In genomic region chr9:92242779-92243136, GRCh38 we compare ENCODE assay signal across 23 cellular contexts. TPM values are rescaled to one million over a fixed set of nuclear protein-coding genes. Genes with fewer than 3 reads are reported as not detected.
DNase-seq lines count a peak whose midpoint lies in the region; ATAC-seq and TF ChIP-seq lines count a peak whose summit lies in the region.
"Had no signal": no experiment of that assay in that cellular context is flagged by ENCODE, and none has a peak within 500 bp of the region (broad histone marks: within the 10 kb centered on the region; RNA-seq: fewer than 3 reads in every experiment).

No MANE protein-coding gene starts in this region.

- WGBS in endodermal cell (ENCODE audit: insufficient coverage in 1 of 2, insufficient read length in 1 of 2), 2 experiments = 69% methylated on average over 4 to 5 of the region's 5 CpGs

- H3K27me3 ChIP-seq in HCT116 (ENCODE audit: insufficient read depth, low read length) (no peaks in the 10 kb centered on the region), endodermal cell (ENCODE audit: control insufficient read depth, insufficient read depth, low read length, poor library complexity, severe bottlenecking) (no peaks in the 10 kb centered on the region), osteoblast (ENCODE audit: insufficient read depth, low read length) (no peaks in the 10 kb centered on the region), Peyer's patch (no peaks in the 10 kb centered on the region)

- H3K4me1 ChIP-seq in HCT116 (ENCODE audit: control insufficient read depth in 1 of 2, insufficient read depth in 2 of 2, low read length in 2 of 2) (no peaks in the 10 kb centered on the region), endodermal cell (ENCODE audit: control insufficient read depth, insufficient read depth, low read length) (no peaks in the 10 kb centered on the region), osteoblast (ENCODE audit: insufficient read depth, low read length) (peaks cover 48% of the 10 kb centered on the region), Peyer's patch (no peaks in the 10 kb centered on the region)
- H3K4me1 ChIP-seq: parathyroid adenoma had no signal

- no peak for TF ChIP-seq RAD21 in HCT116 (IDR thresholded peaks at IDR 0.05; ENCODE audit: low read depth)

- no peaks in the 10 kb centered on the region for H3K9me2 ChIP-seq in HCT116 (ENCODE audit: insufficient read depth)

- peak overlapping the region; percentile 16 for H3K27ac Mint-ChIP-seq in activated CD8-positive, alpha-beta T cell treated with anti-CD3 and anti-CD28 coated beads, Interleukin-2, amount 10 ng/mL, durations not matched to agents 7 days and 5 days
- no peak overlapping the region for H3K27ac Mint-ChIP-seq in activated CD8-positive, alpha-beta T cell treated with anti-CD3 and anti-CD28 coated beads for 36 hours
- peak overlapping the region; percentile 61 for H3K27ac Mint-ChIP-seq in endodermal cell
- H3K27ac Mint-ChIP-seq: activated CD4-positive, alpha-beta memory T cell treated with anti-CD3 and anti-CD28 coated beads, Interleukin-2, amount 10 ng/mL, durations not matched to agents 7 days and 5 days; stimulated activated naive CD8-positive, alpha-beta T cell treated with anti-CD3 and anti-CD28 coated beads, Interleukin-15, Interleukin-2, amounts not matched to agents 100 ng/mL and 50 ng/mL, for 24 hours had no signal

- H3K4me3 Mint-ChIP-seq in activated CD8-positive, alpha-beta T cell treated with anti-CD3 and anti-CD28 coated beads, Interleukin-2, amount 10 ng/mL, durations not matched to agents 7 days and 5 days = no peak overlapping the region
- no peak overlapping the region for H3K4me3 Mint-ChIP-seq in activated CD8-positive, alpha-beta T cell treated with anti-CD3 and anti-CD28 coated beads for 36 hours
- no peak overlapping the region for H3K4me3 Mint-ChIP-seq in endodermal cell
- H3K4me3 Mint-ChIP-seq: activated CD4-positive, alpha-beta memory T cell treated with anti-CD3 and anti-CD28 coated beads, Interleukin-2, amount 10 ng/mL, durations not matched to agents 7 days and 5 days; CD8-positive, alpha-beta T cell; stimulated activated naive CD8-positive, alpha-beta T cell treated with anti-CD3 and anti-CD28 coated beads, Interleukin-15, Interleukin-2, amounts not matched to agents 100 ng/mL and 50 ng/mL, for 24 hours had no signal

- no peak for TF ChIP-seq CTCF in activated CD8-positive, alpha-beta T cell treated with anti-CD3 and anti-CD28 coated beads for 36 hours (IDR thresholded peaks at IDR 0.05)
- TF ChIP-seq CTCF in HCT116 (IDR thresholded peaks at IDR 0.05 in 2 of 3, conservative IDR thresholded peaks at IDR 0.05 in 1 of 3; ENCODE audit: borderline replicate concordance in 1 of 3, insufficient read depth in 1 of 3, low read depth in 2 of 3, low read length in 2 of 3) (peak in 1 of 3 experiments; percentile 14; a peak in 1 of 6 replicates), endodermal cell (conservative IDR thresholded peaks at IDR 0.05) (peak; percentile 9), osteoblast (IDR thresholded peaks at IDR 0.05; ENCODE audit: extremely low read depth, low read depth, low read length) (peak; percentile 10), Peyer's patch (IDR thresholded peaks at IDR 0.05) (no peak)

- TF ChIP-seq POLR2A in HCT116 (IDR thresholded peaks at IDR 0.05; ENCODE audit: borderline replicate concordance, extremely low read depth, insufficient read depth, insufficient read length) = no peak
- no peak for TF ChIP-seq POLR2A in Peyer's patch (IDR thresholded peaks at IDR 0.05)

- peaks cover 74% of the 10 kb centered on the region for H3K36me3 Mint-ChIP-seq in activated CD8-positive, alpha-beta T cell treated with anti-CD3 and anti-CD28 coated beads, Interleukin-2, amount 10 ng/mL, durations not matched to agents 7 days and 5 days (ENCODE audit: low read depth)
- H3K36me3 Mint-ChIP-seq in activated CD8-positive, alpha-beta T cell treated with anti-CD3 and anti-CD28 coated beads for 36 hours (ENCODE audit: low read depth) = peaks cover 86% of the 10 kb centered on the region
- H3K36me3 Mint-ChIP-seq in endodermal cell (ENCODE audit: low read depth) = peaks cover 92% of the 10 kb centered on the region

- DNase-seq in activated CD8-positive, alpha-beta T cell treated with anti-CD3 and anti-CD28 coated beads, Interleukin-2, amount 10 ng/mL, durations not matched to agents 7 days and 5 days = no peak
- DNase-seq in activated CD8-positive, alpha-beta T cell treated with anti-CD3 and anti-CD28 coated beads for 36 hours = no peak
- DNase-seq in HCT116 (ENCODE audit: low read depth, low spot score) (no peak), endodermal cell (no peak), osteoblast (ENCODE audit: insufficient read length, low spot score, missing footprints) (no peak), Peyer's patch (no peak)
- DNase-seq: 8988T; activated CD4-positive, alpha-beta memory T cell treated with anti-CD3 and anti-CD28 coated beads, Interleukin-2, amount 10 ng/mL, durations not matched to agents 7 days and 5 days; activated CD4-positive, CD25-positive, alpha-beta regulatory T cell treated with anti-CD3 and anti-CD28 coated beads, Interleukin-2, amount 50 U/mL, for 72 hours; activated effector memory CD4-positive, alpha-beta T cell treated with Interleukin-2 at 50 U/mL for 16 hours; AML-193; CD8-positive, alpha-beta T cell; cerebellar nuclear complex; NCI-H2029 treated with DMSO at 0.1 percent for 48 hours; NCI-H526; stimulated activated CD4-positive, alpha-beta T cell treated with anti-CD3 and anti-CD28 coated beads, Interleukin-2, amount 100 ng/mL, for 24 hours had no signal

- CTCF ChIA-PET in activated CD8-positive, alpha-beta T cell treated with anti-CD3 and anti-CD28 coated beads, Interleukin-2, amount 10 ng/mL, durations not matched to agents 7 days and 5 days (lab: Charles Lee) = interaction anchor here (0.7 to 5.2 kb wide), 5 partner anchors 11 to 103 kb away, joined by 3 to 50 read pairs (median 3); no protein-coding TSS in a partner anchor
- CTCF ChIA-PET in activated CD8-positive, alpha-beta T cell treated with anti-CD3 and anti-CD28 coated beads for 36 hours (lab: Charles Lee) = interaction anchor here (0.7 to 1.9 kb wide), 5 partner anchors 19 to 104 kb away, joined by 3 to 10 read pairs (median 4); no protein-coding TSS in a partner anchor
- CTCF ChIA-PET in HCT116 (lab: Charles Lee) = interaction anchor here (1.7 kb wide), 1 partner anchor 103 kb away, joined by 12 read pairs; no protein-coding TSS in a partner anchor

- H3K27me3 Mint-ChIP-seq in activated CD8-positive, alpha-beta T cell treated with anti-CD3 and anti-CD28 coated beads, Interleukin-2, amount 10 ng/mL, durations not matched to agents 7 days and 5 days (ENCODE audit: low read depth) = no peaks in the 10 kb centered on the region
- H3K27me3 Mint-ChIP-seq in activated CD8-positive, alpha-beta T cell treated with anti-CD3 and anti-CD28 coated beads for 36 hours = no peaks in the 10 kb centered on the region
- H3K27me3 Mint-ChIP-seq in endodermal cell (ENCODE audit: insufficient read depth) = no peaks in the 10 kb centered on the region
- H3K27me3 Mint-ChIP-seq: activated CD4-positive, alpha-beta memory T cell treated with anti-CD3 and anti-CD28 coated beads, Interleukin-2, amount 10 ng/mL, durations not matched to agents 7 days and 5 days; stimulated activated naive CD8-positive, alpha-beta T cell treated with anti-CD3 and anti-CD28 coated beads, Interleukin-15, Interleukin-2, amounts not matched to agents 100 ng/mL and 50 ng/mL, for 24 hours had no signal

- H3K27ac ChIP-seq in HCT116 (ENCODE audit: low read depth, low read length) (no peak overlapping the region), endodermal cell (ENCODE audit: low read depth, low read length) (no peak overlapping the region), osteoblast (ENCODE audit: low read depth, low read length) (peak overlapping the region; percentile 64), Peyer's patch (no peak overlapping the region)
- H3K27ac ChIP-seq: HL-60, KMS-11, parathyroid adenoma, thoracic aorta had no signal

- H3K4me3 ChIP-seq in HCT116 (replicated peaks in 1 of 2; ENCODE audit: low read depth in 1 of 2, low read length in 2 of 2) (no peak overlapping the region), endodermal cell (ENCODE audit: low read length) (no peak overlapping the region), osteoblast (ENCODE audit: insufficient read depth, low read length) (no peak overlapping the region), Peyer's patch (no peak overlapping the region)
- H3K4me3 ChIP-seq: thoracic aorta had no signal

- no peak overlapping the region for H3K9ac ChIP-seq in HCT116 (ENCODE audit: low read length)
- H3K9ac ChIP-seq in endodermal cell (ENCODE audit: extremely low read depth, low read length, poor library complexity, severe bottlenecking) = no peak overlapping the region
- H3K9ac ChIP-seq: KMS-11, parathyroid adenoma had no signal

- ATAC-seq in activated CD8-positive, alpha-beta T cell treated with anti-CD3 and anti-CD28 coated beads, Interleukin-2, amount 10 ng/mL, durations not matched to agents 7 days and 5 days = no peak
- ATAC-seq in activated CD8-positive, alpha-beta T cell treated with anti-CD3 and anti-CD28 coated beads for 36 hours = no peak
- ATAC-seq in HCT116 = no peak
- ATAC-seq in HG02642 (IDR thresholded peaks at IDR 0.05; ENCODE audit: poor library complexity, unreplicated experiment) = no peak
- no peak for ATAC-seq in HG02973 (IDR thresholded peaks at IDR 0.05; ENCODE audit: unreplicated experiment)
- ATAC-seq: CD8-positive, alpha-beta T cell had no signal

- RAD21 ChIA-PET in HCT116 (lab: Charles Lee; ENCODE audit: low non-redundant PET in 1 of 2, low total read pairs in 2 of 2, uncharacterized antibody in 2 of 2, unreplicated experiment in 2 of 2) = no interaction called here

- H3K36me3 ChIP-seq in HCT116 (ENCODE audit: control insufficient read depth in 1 of 2, insufficient read depth in 2 of 2, low read length in 2 of 2) (peaks cover 66 to 93% of the 10 kb centered on the region in 2 experiments), endodermal cell (ENCODE audit: control insufficient read depth, insufficient read depth, low read length) (peaks cover 97% of the 10 kb centered on the region), osteoblast (ENCODE audit: insufficient read depth, low read length) (peaks cover 92% of the 10 kb centered on the region), Peyer's patch (peaks cover 0 to 99% (median 0%) of the 10 kb centered on the region in 3 donors)

- H3K4me1 Mint-ChIP-seq in activated CD8-positive, alpha-beta T cell treated with anti-CD3 and anti-CD28 coated beads, Interleukin-2, amount 10 ng/mL, durations not matched to agents 7 days and 5 days (ENCODE audit: low read depth) = no peaks in the 10 kb centered on the region
- H3K4me1 Mint-ChIP-seq in activated CD8-positive, alpha-beta T cell treated with anti-CD3 and anti-CD28 coated beads for 36 hours (ENCODE audit: low read depth) = no peaks in the 10 kb centered on the region
- H3K4me1 Mint-ChIP-seq in endodermal cell = no peaks in the 10 kb centered on the region
- H3K4me1 Mint-ChIP-seq: activated CD4-positive, alpha-beta memory T cell treated with anti-CD3 and anti-CD28 coated beads, Interleukin-2, amount 10 ng/mL, durations not matched to agents 7 days and 5 days had no signal

- peaks cover 18% of the 10 kb centered on the region; the same call in 1 of the 2 replicates for H3K79me2 ChIP-seq in HCT116 (ENCODE audit: insufficient read depth, low read length)
- H3K79me2 ChIP-seq in osteoblast (ENCODE audit: insufficient read depth, low read length) = no peaks in the 10 kb centered on the region
- H3K79me2 ChIP-seq: parathyroid adenoma had no signal

- no peaks in the 10 kb centered on the region for H3K9me3 Mint-ChIP-seq in activated CD8-positive, alpha-beta T cell treated with anti-CD3 and anti-CD28 coated beads, Interleukin-2, amount 10 ng/mL, durations not matched to agents 7 days and 5 days (ENCODE audit: insufficient read depth)
- no peaks in the 10 kb centered on the region for H3K9me3 Mint-ChIP-seq in activated CD8-positive, alpha-beta T cell treated with anti-CD3 and anti-CD28 coated beads for 36 hours
- no peaks in the 10 kb centered on the region for H3K9me3 Mint-ChIP-seq in endodermal cell
- H3K9me3 Mint-ChIP-seq: activated CD4-positive, alpha-beta memory T cell treated with anti-CD3 and anti-CD28 coated beads, Interleukin-2, amount 10 ng/mL, durations not matched to agents 7 days and 5 days; CD8-positive, alpha-beta T cell; stimulated activated naive CD8-positive, alpha-beta T cell treated with anti-CD3 and anti-CD28 coated beads, Interleukin-15, Interleukin-2, amounts not matched to agents 100 ng/mL and 50 ng/mL, for 24 hours had no signal

- H3K4me2 ChIP-seq in HCT116 (ENCODE audit: low read length) = no peak overlapping the region
- peak overlapping the region; percentile 4 for H3K4me2 ChIP-seq in osteoblast (ENCODE audit: insufficient read depth, low read length)
- H3K4me2 ChIP-seq: KMS-11 had no signal

- TSS peak; percentile 4 for BruUV-seq in HCT116 (replicated peaks; lab: Mats Ljungman, UMichigan)

- POLR2A ChIA-PET in activated CD8-positive, alpha-beta T cell treated with anti-CD3 and anti-CD28 coated beads, Interleukin-2, amount 10 ng/mL, durations not matched to agents 7 days and 5 days (lab: Charles Lee) = no interaction called here
- POLR2A ChIA-PET in activated CD8-positive, alpha-beta T cell treated with anti-CD3 and anti-CD28 coated beads for 36 hours (lab: Charles Lee) = no interaction called here
- POLR2A ChIA-PET in HCT116 (lab: Charles Lee) = no interaction called here

- no peaks in the 10 kb centered on the region for H4K20me1 ChIP-seq in HCT116 (ENCODE audit: insufficient read depth)
- no peaks in the 10 kb centered on the region for H4K20me1 ChIP-seq in osteoblast (ENCODE audit: insufficient read depth, low read length)

- intact Hi-C loops in activated CD8-positive, alpha-beta T cell treated with anti-CD3 and anti-CD28 coated beads for 36 hours (cut with micrococcal nuclease) = no loop called here
- intact Hi-C loops in HCT116 (cut with micrococcal nuclease) = loop anchor here (5.0 kb wide), 1 partner anchor 35 kb away; no protein-coding TSS in a partner anchor

- H2AFZ ChIP-seq in HCT116 (ENCODE audit: low read depth, low read length, poor library complexity, severe bottlenecking) (no peak overlapping the region), osteoblast (ENCODE audit: low read length) (no peak overlapping the region)
- H2AFZ ChIP-seq: parathyroid adenoma had no signal

- no peaks in the 10 kb centered on the region for H3K9me3 ChIP-seq in HCT116 (ENCODE audit: control insufficient read depth in 1 of 2, insufficient read depth in 1 of 2, low read depth in 1 of 2, low read length in 2 of 2)
- no peaks in the 10 kb centered on the region for H3K9me3 ChIP-seq in endodermal cell (ENCODE audit: control insufficient read depth, low read length)
- no peaks in the 10 kb centered on the region for H3K9me3 ChIP-seq in osteoblast (ENCODE audit: low read depth, low read length)
- no peaks in the 10 kb centered on the region for H3K9me3 ChIP-seq in Peyer's patch
- H3K9me3 ChIP-seq: thoracic aorta had no signal

RNA-seq across cellular contexts. Expression of gene IARS1, which starts 50.7 kb away (rescaled TPM):
- total RNA-seq in activated CD8-positive, alpha-beta T cell treated with anti-CD3 and anti-CD28 coated beads, Interleukin-2, amount 10 ng/mL, durations not matched to agents 7 days and 5 days = 100 to 1,000 TPM; 138 to 141 TPM
- total RNA-seq in activated CD8-positive, alpha-beta T cell treated with anti-CD3 and anti-CD28 coated beads for 36 hours = 100 to 1,000 TPM; 247 to 251 TPM
- total RNA-seq in HCT116 (2021; ENCODE audit: unreplicated experiment) (279 TPM), endodermal cell (100 to 1,000 TPM; 170 to 173 TPM), osteoblast (491 and 529 TPM in 2 replicates), Peyer's patch (100 to 1,000 TPM in 1 of 4 donors, 10 to 100 TPM in 3; 34.2 to 164 (median 44.9) TPM)
- 124 and 161 TPM in 2 replicates for polyA plus RNA-seq in HCT116 (2012)
- polyA plus RNA-seq in endodermal cell (2013, experiment 1 of 2) = 134 TPM
- polyA plus RNA-seq in endodermal cell (2013, experiment 2 of 2) = 112 TPM

Comparison
In these comparisons a context has a peak if more than half of its experiments do, and no peak if none do; other contexts are left out.
1. CTCF ChIP-seq: peak in endodermal cell (single experiment) and osteoblast (single experiment); none in activated CD8-positive, alpha-beta T cell treated with anti-CD3 and anti-CD28 coated beads for 36 hours (single experiment) and Peyer's patch (0 of 6).